21 cellular contexts compared by ENCODE assay signal in genomic region chr9:70995511-70995910, GRCh38.
"Had no signal": no experiment of that assay in that cellular context is flagged by ENCODE, and none has a peak within 500 bp of the region (broad histone marks: within the 10 kb centered on the region; RNA-seq: fewer than 3 reads in every experiment).

No MANE protein-coding gene starts in this region.

- H3K9me3 ChIP-seq: lower lobe of right lung, neutrophil, pancreas, right lobe of liver, testis, tibial artery had no signal

- H3K27ac ChIP-seq: epithelial cell of prostate, foreskin keratinocyte, lower lobe of right lung, neutrophil, pancreas, right lobe of liver, testis, tibial artery had no signal

- DNase-seq: cerebellar nuclear complex; cortex of kidney; effector CD8-positive, alpha-beta T cell; endodermal cell; foreskin keratinocyte; glutamatergic neuron; left ventricle myocardium superior; lower lobe of right lung; natural killer cell; pancreas; right lobe of liver; stimulated activated CD4-positive, alpha-beta T cell treated with anti-CD3 and anti-CD28 coated beads, Interleukin-2, amount 100 ng/mL, for 24 hours; stimulated activated CD4-positive, alpha-beta T cell treated with anti-CD3 and anti-CD28 coated beads, Interleukin-4, amount 100 ng/mL, for 4 hours; stimulated activated naive CD8-positive, alpha-beta T cell treated with anti-CD3 and anti-CD28 coated beads, Interleukin-15, Interleukin-2, amounts not matched to agents 100 U/mL and 50 U/mL, for 24 hours; substantia nigra; testis; tibial artery had no signal

- ATAC-seq: esophagus mucosa; foreskin keratinocyte; left ventricle myocardium superior; lower lobe of right lung; natural killer cell; pancreas; right lobe of liver; stimulated activated memory B cell treated with anti-CD40 and anti-IgM and Interleukin-4, amounts not matched to agents 10 μg/mL and 1 μg/mL and 100 μg/mL, for 72 hours; stimulated activated naive CD8-positive, alpha-beta T cell treated with anti-CD3 and anti-CD28 coated beads, Interleukin-15, Interleukin-2, amounts not matched to agents 100 U/mL and 50 U/mL, for 24 hours had no signal

- H3K4me1 ChIP-seq: foreskin keratinocyte, lower lobe of right lung, pancreas, right lobe of liver, testis had no signal

- H3K4me3 ChIP-seq: lower lobe of right lung, pancreas, right lobe of liver, testis, tibial artery had no signal

- H3K27me3 ChIP-seq: neutrophil, pancreas, right lobe of liver, testis, tibial artery had no signal

- H3K36me3 ChIP-seq: lower lobe of right lung, neutrophil, pancreas, right lobe of liver, tibial artery had no signal
